ENCODE assay signal across 8 cellular contexts in genomic region chr2:54665436-54665856, GRCh38. TPM values are rescaled to one million over a fixed set of nuclear protein-coding genes. Genes with fewer than 3 reads are reported as not detected.
DNase-seq lines count a peak whose midpoint lies in the region; ATAC-seq, FAIRE-seq and TF ChIP-seq lines count a peak whose summit lies in the region.

No MANE protein-coding gene starts in this region.

- no peaks in the 10 kb centered on the region for H3K9me1 ChIP-seq in K562 (ENCODE audit: control insufficient read depth, insufficient read depth, low read length)

- no peak for TF ChIP-seq EP300 in K562 (IDR thresholded peaks at IDR 0.05; ENCODE audit: low read length)

- no peak for TF ChIP-seq POLR2A in K562 (conservative IDR thresholded peaks at IDR 0.05)

- H3K9ac ChIP-seq in PC-3 (ENCODE audit: low read length) (no peak overlapping the region), K562 (ENCODE audit: insufficient read depth in 1 of 2, low read depth in 2 of 2, low read length in 2 of 2) (no peak overlapping the region)

- no peaks in the 10 kb centered on the region for H3K9me2 ChIP-seq in PC-3 (replicated peaks; ENCODE audit: low read length)

- intact Hi-C loops in PC-3 (cut with micrococcal nuclease), result loop anchor here (5.0 kb wide), 2 partner anchors 37 to 172 kb away; no protein-coding TSS in a partner anchor
- intact Hi-C loops in K562 (cut with micrococcal nuclease), result loop anchor here (1.0 to 5.0 kb wide), 3 partner anchors 37 to 173 kb away; no protein-coding TSS in a partner anchor

- H3K9me3 ChIP-seq in PC-3 (ENCODE audit: low read length) (no peaks in the 10 kb centered on the region), K562 (replicated peaks; ENCODE audit: control insufficient read depth, insufficient read depth, low read depth, low read length) (no peaks in the 10 kb centered on the region)

- H3K27me3 ChIP-seq in PC-3 (ENCODE audit: low read length) (no peaks in the 10 kb centered on the region), K562 (ENCODE audit: control insufficient read depth in 2 of 2, insufficient read depth in 2 of 2, low read length in 2 of 2) (no peaks in the 10 kb centered on the region), kidney epithelial cell (ENCODE audit: control insufficient read depth, insufficient read depth, low read length) (no peaks in the 10 kb centered on the region)

- CTCF ChIA-PET in HEK293T (lab: Yijun Ruan, JAX), result interaction anchor here (1.0 to 3.8 kb wide), 9 partner anchors 9 to 173 kb away, joined by 3 to 32 read pairs (median 5); no protein-coding TSS in a partner anchor
- CTCF ChIA-PET in PC-3 (lab: Charles Lee), result interaction anchor here (0.6 to 2.1 kb wide), 6 partner anchors 14 to 562 kb away, joined by 3 to 13 read pairs (median 4); no protein-coding TSS in a partner anchor
- CTCF ChIA-PET in K562 (lab: Yijun Ruan, JAX; ENCODE audit: low intra/inter-chr PET ratio), result interaction anchor here (1.5 kb wide), 1 partner anchor 40 kb away, joined by 3 read pairs; no protein-coding TSS in a partner anchor

- peak overlapping the region; percentile 26 for H3K27ac ChIP-seq in PC-3 (ENCODE audit: low read length)
- H3K27ac ChIP-seq in K562 (ENCODE audit: extremely low read depth, low read depth, low read length), result no peak overlapping the region

- peaks cover 88% of the 10 kb centered on the region for H3K36me3 ChIP-seq in PC-3 (ENCODE audit: low read depth, low read length)
- H3K36me3 ChIP-seq in K562 (ENCODE audit: control insufficient read depth, insufficient read depth, low read length), result peaks cover 86% of the 10 kb centered on the region
- H3K36me3 ChIP-seq in kidney epithelial cell (ENCODE audit: control insufficient read depth, insufficient read depth, low read length), result peaks cover 13% of the 10 kb centered on the region

- no peaks in the 10 kb centered on the region for H3F3A ChIP-seq in PC-3 (ENCODE audit: low read length, unreplicated experiment)

- TF ChIP-seq RAD21 in K562 (CRISPR knock-in tag; conservative IDR thresholded peaks at IDR 0.05 in 1 of 2, IDR thresholded peaks at IDR 0.05 in 1 of 2), result peak; percentile 41 to 62

- no peaks in the 10 kb centered on the region for H3K79me2 ChIP-seq in PC-3 (ENCODE audit: low read length)
- H3K79me2 ChIP-seq in K562 (ENCODE audit: control insufficient read depth, insufficient read depth, low read length), result no peaks in the 10 kb centered on the region

- DNase-seq in Caki2 (ENCODE audit: low read depth) (peak; percentile 17), HEK293T (ENCODE audit: extremely low spot score) (peak; percentile 51), PC-3 (peak; percentile 61), K562 (ENCODE audit: extremely low read depth in 1 of 4, low spot score in 3 of 4) (peak; percentile 31 to 76 (median 41)), kidney epithelial cell (ENCODE audit: low read depth) (no peak)
- DNase-seq in stimulated activated CD4-positive, alpha-beta T cell treated with anti-CD3 and anti-CD28 coated beads, Interleukin-4, amount 100 ng/mL, for 24 hours, result peak; percentile 60

- in situ Hi-C loops in Caki2 (cut with HindIII; ENCODE audit: low pct_unique_long_range_greater_than_20kb, low sequenced_read_pairs), result no loop called here
- in situ Hi-C loops in K562 (cut with MboI), result no loop called here

- peaks cover 15% of the 10 kb centered on the region for H3K4me1 ChIP-seq in PC-3 (ENCODE audit: insufficient read depth, low read length)
- H3K4me1 ChIP-seq in K562 (replicated peaks in 1 of 2; ENCODE audit: control insufficient read depth in 2 of 2, insufficient read depth in 2 of 2, low read length in 2 of 2), result peaks cover 0 to 2% of the 10 kb centered on the region in 2 experiments; a peak in 1 of 5 replicates

- H4K20me1 ChIP-seq in PC-3 (ENCODE audit: low read length) (no peaks in the 10 kb centered on the region), K562 (replicated peaks; ENCODE audit: control insufficient read depth, insufficient read depth, low read length) (no peaks in the 10 kb centered on the region)

- FAIRE-seq in K562 (lab: Jason Lieb, UNC), result peak; percentile 88

- 9% methylated on average over 3 of the region's 3 CpGs for WGBS in K562 (ENCODE audit: insufficient coverage, low coverage, missing lambda C conversion rate)

- H3K4me3 ChIP-seq in PC-3 (ENCODE audit: low read length) (no peak overlapping the region), K562 (no peak overlapping the region), kidney epithelial cell (ENCODE audit: low read depth, low read length) (no peak overlapping the region)

- H3K4me2 ChIP-seq in PC-3 (ENCODE audit: low read length), result no peak overlapping the region
- H3K4me2 ChIP-seq in K562 (ENCODE audit: insufficient read depth, low read length), result no peak overlapping the region

- no peak overlapping the region for H2AFZ ChIP-seq in PC-3 (ENCODE audit: low read length)
- no peak overlapping the region for H2AFZ ChIP-seq in K562 (ENCODE audit: low read depth, low read length)

- TF ChIP-seq CTCF in PC-3 (conservative IDR thresholded peaks at IDR 0.05; ENCODE audit: low read depth, low read length) (peak; percentile 83), K562 (IDR thresholded peaks at IDR 0.05 in 2 of 3, conservative IDR thresholded peaks at IDR 0.05 in 1 of 3; ENCODE audit: insufficient read depth in 2 of 3, low read depth in 1 of 3, low read length in 3 of 3) (peak; percentile 61 to 75 (median 75); a peak in 5 of 6 replicates), kidney epithelial cell (IDR thresholded peaks at IDR 0.05; ENCODE audit: insufficient read depth, low read length, poor library complexity, severe bottlenecking) (peak; percentile 56)

- BruUV-seq in PC-3 (replicated peaks; lab: Mats Ljungman, UMichigan) (no TSS peak), K562 (replicated peaks; lab: Mats Ljungman, UMichigan) (no TSS peak)

- POLR2A ChIA-PET in HEK293T (lab: Yijun Ruan, JAX), result interaction anchor here (1.2 kb wide), 1 partner anchor 62 kb away, joined by 3 read pairs; no protein-coding TSS in a partner anchor
- POLR2A ChIA-PET in PC-3 (lab: Charles Lee; ENCODE audit: unreplicated experiment), result interaction anchor here (0.6 kb wide), 1 partner anchor 106 kb away, joined by 15 read pairs; no protein-coding TSS in a partner anchor
- POLR2A ChIA-PET in K562 (lab: Yijun Ruan, JAX), result interaction anchor here (0.7 to 4.2 kb wide), 7 partner anchors 11 to 618 kb away, joined by 3 to 20 read pairs (median 3); no protein-coding TSS in a partner anchor

- peak; percentile 63; the same call in 1 of the 2 replicates for ATAC-seq in PC-3
- peak; percentile 93 for ATAC-seq in K562
- ATAC-seq in HG03565 (IDR thresholded peaks at IDR 0.05; ENCODE audit: unreplicated experiment), result no peak
- no peak for ATAC-seq in GM19324 (IDR thresholded peaks at IDR 0.05; ENCODE audit: low FRiP score, unreplicated experiment)

TF ChIP-seq in HEK293T, 16 proteins besides CTCF, POLR2A, EP300 and RAD21 (continues in another document):
- TF ChIP-seq FOXM1 (IDR thresholded peaks at IDR 0.05; ENCODE audit: borderline replicate concordance), result no peak
- no peak for TF ChIP-seq ZNF384 (IDR thresholded peaks at IDR 0.05)
- TF ChIP-seq PKNOX1 (IDR thresholded peaks at IDR 0.05), result no peak
- TF ChIP-seq CTBP1 (IDR thresholded peaks at IDR 0.05; ENCODE audit: borderline replicate concordance), result no peak
- TF ChIP-seq NFRKB (IDR thresholded peaks at IDR 0.05), result no peak

TF ChIP-seq in K562, 482 proteins besides CTCF, POLR2A, EP300 and RAD21 (continues in another document):
- TF ChIP-seq ZNF561 (CRISPR knock-in tag; conservative IDR thresholded peaks at IDR 0.05) (no peak), TEAD1 (CRISPR knock-in tag; IDR thresholded peaks at IDR 0.05) (no peak), ZNF408 (CRISPR knock-in tag; IDR thresholded peaks at IDR 0.05; ENCODE audit: low read depth) (no peak), ZNF316 (IDR thresholded peaks at IDR 0.05) (peak; percentile 37; the same call in 1 of the 2 replicates), SIN3A (IDR thresholded peaks at IDR 0.05; ENCODE audit: borderline replicate concordance in 2 of 2, control insufficient read depth in 1 of 2, low read depth in 2 of 2, low read length in 2 of 2) (no peak), NFIC (IDR thresholded peaks at IDR 0.05) (peak; percentile 64), BRD4 (IDR thresholded peaks at IDR 0.05) (no peak), FOXA3 (CRISPR knock-in tag; conservative IDR thresholded peaks at IDR 0.05 in 1 of 2, IDR thresholded peaks at IDR 0.05 in 1 of 2) (no peak), ZBED1 (IDR thresholded peaks at IDR 0.05) (no peak), SREBF1 (IDR thresholded peaks at IDR 0.05; ENCODE audit: borderline replicate concordance, low read depth, low read length) (no peak), HDAC6 (IDR thresholded peaks at IDR 0.05; ENCODE audit: low read depth, low read length) (no peak), MXI1 (IDR thresholded peaks at IDR 0.05; ENCODE audit: low read depth, low read length) (no peak)

RNA-seq across cellular contexts. Expression of gene EML6, which starts 58.0 kb away (rescaled TPM):
- not detected in 2 replicates for total RNA-seq in Caki2 (2014; rRNA removed; shearing (Covaris generic); ENCODE audit: low replicate concordance)
- 5.3 and 15.7 TPM in 2 replicates for total RNA-seq in PC-3 (2014; rRNA removed)
- 0.97 and 1.5 TPM in 2 replicates for total RNA-seq in K562 (2011; cell fraction: chromatin; rRNA removed; ENCODE audit: low replicate concordance)
- under 0.01 and 0.26 TPM in 2 replicates for total RNA-seq in K562 (2011; cell fraction: nucleolus; rRNA removed)
- total RNA-seq in K562 (2011; cell fraction: nucleoplasm; rRNA removed), result 0.66 and 1.2 TPM in 2 replicates
- 0.23 and 0.29 TPM in 2 replicates for total RNA-seq in K562 (2014; rRNA removed)
- 0.11 and 0.41 TPM in 2 replicates for total RNA-seq in K562 (2014; rRNA removed; fragmentation: Illumina TruSeq; extraction: Trizol)
- 0.07 and 0.26 TPM in 2 replicates for total RNA-seq in K562 (2015; rRNA removed; fragmentation: Illumina TruSeq; extraction: Trizol)
- total RNA-seq in K562 (2021), result 0.35 and 0.49 TPM in 2 replicates
- polyA plus RNA-seq in K562 (2011; rRNA removed), result 0.56 and 0.88 TPM in 2 replicates
- 0.54 and 0.62 TPM in 2 replicates for polyA plus RNA-seq in K562 (2011; cell fraction: cytosol; rRNA removed)
- 2.7 and 3.2 TPM in 2 replicates for polyA plus RNA-seq in K562 (2011; cell fraction: nucleus; rRNA removed)
- 0.08 and 0.60 TPM in 2 replicates for polyA plus RNA-seq in K562 (2012)
- 0.25 and 0.71 TPM in 2 replicates for polyA plus RNA-seq in K562 (2014; fragmentation: Illumina TruSeq; extraction: Trizol)
- polyA plus RNA-seq in K562 (2014; fragmentation: Nextera tagmentation; extraction: Ambion mirVana), result under 1 TPM; 0.29 to 0.39 TPM
- polyA plus RNA-seq in K562 (2014; rRNA removed), result 0.07 and 0.92 TPM in 2 replicates
- 0.21 and 0.48 TPM in 2 replicates for polyA minus RNA-seq in K562 (2011; rRNA and poly(A)+ RNA removed)
- polyA minus RNA-seq in K562 (2011; cell fraction: cytosol; rRNA and poly(A)+ RNA removed), result not detected in 2 replicates
- polyA minus RNA-seq in K562 (2011; cell fraction: nucleus; rRNA and poly(A)+ RNA removed), result 0.44 and 0.81 TPM in 2 replicates
- 0.63 and 4.7 TPM in 2 replicates for total RNA-seq in kidney epithelial cell

Comparison
In these comparisons a context has a peak if more than half of its experiments do, and no peak if none do; other contexts are left out.
1. ATAC-seq: peak in PC-3 (single experiment) and K562 (single experiment); none in HG03565 (single experiment) and GM19324 (single experiment).
2. Peak in every context shown above with its lines, with median percentiles within 50 percentile points of each other: CTCF ChIP-seq.